ENCODE assay signal across 18 cellular contexts in the genomic region with DNA sequence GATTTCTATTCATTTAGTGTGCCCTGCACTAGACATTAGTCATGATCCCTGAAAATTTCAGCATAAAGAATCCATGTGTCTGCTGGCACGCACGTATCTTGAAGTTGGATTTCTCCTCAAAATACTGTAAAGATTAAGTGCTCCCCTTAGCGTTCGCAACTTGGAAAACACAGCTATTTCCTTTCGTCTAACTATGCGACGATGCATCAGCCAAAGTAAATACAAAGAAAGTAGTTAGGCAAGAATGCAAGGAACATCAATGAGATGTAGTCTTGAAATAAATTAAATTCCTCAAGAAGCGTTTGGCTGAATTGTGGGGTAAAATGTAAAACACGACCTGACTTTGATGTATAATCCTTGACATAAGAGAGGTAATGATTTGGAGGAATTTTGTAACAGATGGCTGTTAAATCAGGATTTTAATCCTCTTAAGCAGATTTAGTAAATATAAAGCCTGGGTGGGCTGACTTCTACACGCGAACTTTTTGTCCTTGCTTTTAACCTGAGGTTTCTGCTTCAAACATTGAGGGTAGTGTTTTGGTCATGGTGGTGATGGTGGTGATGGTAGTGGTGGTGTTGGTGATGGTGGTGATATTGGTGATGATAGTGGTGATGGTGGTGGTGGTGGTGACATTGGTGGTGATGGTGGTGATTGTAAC.
DNase-seq lines count a peak whose midpoint lies in the region; ATAC-seq and TF ChIP-seq lines count a peak whose summit lies in the region.
"Had no signal": no experiment of that assay in that cellular context is flagged by ENCODE, and none has a peak within 500 bp of the region (broad histone marks: within the 10 kb centered on the region; RNA-seq: fewer than 3 reads in every experiment).

No MANE protein-coding gene starts in this region.

- peaks cover 9% of the 10 kb centered on the region for H3K9me3 Mint-ChIP-seq in chondrocyte (ENCODE audit: low read depth)
- H3K9me3 Mint-ChIP-seq: activated CD4-positive, alpha-beta T cell treated with anti-CD3 and anti-CD28 coated beads, Interleukin-2, amount 10 ng/mL, durations not matched to agents 24 days and 14 days had no signal

- peaks cover 73% of the 10 kb centered on the region for H3K4me1 Mint-ChIP-seq in chondrocyte (ENCODE audit: low read depth)
- H3K4me1 Mint-ChIP-seq: activated CD4-positive, alpha-beta T cell treated with anti-CD3 and anti-CD28 coated beads, Interleukin-2, amount 10 ng/mL, durations not matched to agents 24 days and 14 days; naive thymus-derived CD4-positive, alpha-beta T cell had no signal

- no CpG with 5 or more reads among the region's 11 CpGs for WGBS in mesendoderm (ENCODE audit: extremely low coverage, insufficient coverage, low lambda C conversion rate)

- no peak overlapping the region for H3K4me2 ChIP-seq in mesendoderm (ENCODE audit: low read length)
- H3K4me2 ChIP-seq: BLaER1 treated with 17β-estradiol and CSF1 and Interleukin-3, amounts not matched to agents 10 nM and 100 nM had no signal

- no peak overlapping the region for H3K4me3 Mint-ChIP-seq in chondrocyte (ENCODE audit: unreplicated experiment)
- H3K4me3 Mint-ChIP-seq: activated CD4-positive, alpha-beta T cell treated with anti-CD3 and anti-CD28 coated beads, Interleukin-2, amount 10 ng/mL, durations not matched to agents 24 days and 14 days; IgD-negative memory B cell; naive thymus-derived CD4-positive, alpha-beta T cell had no signal

- H2AK5ac ChIP-seq in mesendoderm (ENCODE audit: low read length) = no peak overlapping the region

- H3K79me1 ChIP-seq in mesendoderm (ENCODE audit: low read length) = no peaks in the 10 kb centered on the region

- no peak for ATAC-seq in HG03045 (IDR thresholded peaks at IDR 0.05; ENCODE audit: unreplicated experiment)
- ATAC-seq: naive thymus-derived CD4-positive, alpha-beta T cell had no signal

- no peak overlapping the region for H3K27ac ChIP-seq in mesendoderm (ENCODE audit: low read depth, low read length)
- H3K27ac ChIP-seq: BLaER1 treated with 17β-estradiol and CSF1 and Interleukin-3, amounts not matched to agents 10 nM and 100 nM; dorsolateral prefrontal cortex; Peyer's patch had no signal

- no peaks in the 10 kb centered on the region for H3K36me3 ChIP-seq in BJ (ENCODE audit: control insufficient read depth, insufficient read depth, low read length)
- no peaks in the 10 kb centered on the region for H3K36me3 ChIP-seq in mesendoderm (ENCODE audit: control insufficient read depth, insufficient read depth, low read length)
- H3K36me3 ChIP-seq: BLaER1 treated with 17β-estradiol and CSF1 and Interleukin-3, amounts not matched to agents 10 nM and 100 nM; Peyer's patch had no signal

- CTCF ChIA-PET in BJ (lab: Yijun Ruan, JAX) = interaction anchor here (0.6 to 1.9 kb wide), 5 partner anchors 10 to 340 kb away, joined by 3 to 5 read pairs (median 4); no protein-coding TSS in a partner anchor

- H3K9ac ChIP-seq in mesendoderm (ENCODE audit: low read length) = no peak overlapping the region
- H3K9ac ChIP-seq: BLaER1 treated with 17β-estradiol and CSF1 and Interleukin-3, amounts not matched to agents 10 nM and 100 nM had no signal

- H3K27me3 Mint-ChIP-seq in chondrocyte (ENCODE audit: low read depth) = no peaks in the 10 kb centered on the region

- no peak overlapping the region for H4K8ac ChIP-seq in mesendoderm (ENCODE audit: low read depth, low read length)

- no peak overlapping the region for H3K56ac ChIP-seq in mesendoderm (ENCODE audit: low read length)

- no peaks in the 10 kb centered on the region for H3K27me3 ChIP-seq in BJ (ENCODE audit: control insufficient read depth, insufficient read depth, low read length)
- H3K27me3 ChIP-seq in mesendoderm (ENCODE audit: insufficient read depth, low read length, poor library complexity) = no peaks in the 10 kb centered on the region
- H3K27me3 ChIP-seq: BLaER1 treated with 17β-estradiol and CSF1 and Interleukin-3, amounts not matched to agents 10 nM and 100 nM; Peyer's patch had no signal

- no peak overlapping the region for H2BK15ac ChIP-seq in mesendoderm (replicated peaks; ENCODE audit: low read depth)

- no peak overlapping the region for H2BK5ac ChIP-seq in mesendoderm (ENCODE audit: low read length)

- H3K36me3 Mint-ChIP-seq in chondrocyte (ENCODE audit: low read depth) = no peaks in the 10 kb centered on the region

- H3K18ac ChIP-seq in mesendoderm (ENCODE audit: low read length) = no peak overlapping the region

- H3K27ac Mint-ChIP-seq in chondrocyte (ENCODE audit: unreplicated experiment) = peak overlapping the region; percentile 89
- H3K27ac Mint-ChIP-seq: activated CD4-positive, alpha-beta T cell treated with anti-CD3 and anti-CD28 coated beads, Interleukin-2, amount 10 ng/mL, durations not matched to agents 24 days and 14 days; IgD-negative memory B cell; naive thymus-derived CD4-positive, alpha-beta T cell had no signal

- H3K23ac ChIP-seq in mesendoderm (ENCODE audit: low read length) = no peak overlapping the region

- H3K4me1 ChIP-seq in mesendoderm (ENCODE audit: control insufficient read depth, low read depth, low read length) = no peaks in the 10 kb centered on the region
- H3K4me1 ChIP-seq: Peyer's patch had no signal

- no peak overlapping the region for H2BK120ac ChIP-seq in mesendoderm (ENCODE audit: low read depth, low read length)

- no peaks in the 10 kb centered on the region for H3K79me2 ChIP-seq in mesendoderm (ENCODE audit: control insufficient read depth, insufficient read depth, low read length)

- H3K4ac ChIP-seq in mesendoderm (ENCODE audit: low read depth, low read length) = no peak overlapping the region

- DNase-seq in BJ (ENCODE audit: low read depth) (peak; percentile 75), NCI-H226 (peak; percentile 19), chondrocyte (ENCODE audit: low spot score) (no peak), mesendoderm (peak; percentile 27), DMS79 (lab: John Stamatoyannopoulos, UW) (no peak), inferior parietal cortex (ENCODE audit: extremely low spot score) (no peak), islet precursor cell (no peak)
- DNase-seq: activated CD4-positive, alpha-beta T cell treated with anti-CD3 and anti-CD28 coated beads, Interleukin-2, amount 10 ng/mL, durations not matched to agents 24 days and 14 days; activated T-cell treated with anti-CD3 and anti-CD28 coated beads, Interleukin-2, amount 50 U/mL, for 48 hours; dorsolateral prefrontal cortex; naive thymus-derived CD4-positive, alpha-beta T cell; NCI-H345; Peyer's patch; stimulated activated CD4-positive, alpha-beta T cell treated with anti-CD3 and anti-CD28 coated beads, Interleukin-2, amount 100 ng/mL, for 48 hours; trophoblast cell had no signal

- no peak overlapping the region for H4K5ac ChIP-seq in mesendoderm (ENCODE audit: low read length)

- POLR2A ChIA-PET in BJ (lab: Charles Lee) = no interaction called here

- H3K4me3 ChIP-seq in BJ (ENCODE audit: low read depth, low read length) (no peak overlapping the region), mesendoderm (ENCODE audit: low read length) (no peak overlapping the region)
- H3K4me3 ChIP-seq: BLaER1 treated with 17β-estradiol and CSF1 and Interleukin-3, amounts not matched to agents 10 nM and 100 nM; dorsolateral prefrontal cortex; Peyer's patch had no signal

- TF ChIP-seq CTCF in BJ (IDR thresholded peaks at IDR 0.05; ENCODE audit: insufficient read depth, low read depth, low read length) (peak; percentile 31), chondrocyte (IDR thresholded peaks at IDR 0.05) (peak; percentile 75)

Comparison
In these comparisons a context has a peak if more than half of its experiments do, and no peak if none do; other contexts are left out.
1. DNase-seq: peak in BJ (single experiment), NCI-H226 (single experiment) and mesendoderm (single experiment); none in chondrocyte (single experiment), DMS79 (single experiment), inferior parietal cortex (single experiment) and islet precursor cell (single experiment).